In the genomic region with DNA sequence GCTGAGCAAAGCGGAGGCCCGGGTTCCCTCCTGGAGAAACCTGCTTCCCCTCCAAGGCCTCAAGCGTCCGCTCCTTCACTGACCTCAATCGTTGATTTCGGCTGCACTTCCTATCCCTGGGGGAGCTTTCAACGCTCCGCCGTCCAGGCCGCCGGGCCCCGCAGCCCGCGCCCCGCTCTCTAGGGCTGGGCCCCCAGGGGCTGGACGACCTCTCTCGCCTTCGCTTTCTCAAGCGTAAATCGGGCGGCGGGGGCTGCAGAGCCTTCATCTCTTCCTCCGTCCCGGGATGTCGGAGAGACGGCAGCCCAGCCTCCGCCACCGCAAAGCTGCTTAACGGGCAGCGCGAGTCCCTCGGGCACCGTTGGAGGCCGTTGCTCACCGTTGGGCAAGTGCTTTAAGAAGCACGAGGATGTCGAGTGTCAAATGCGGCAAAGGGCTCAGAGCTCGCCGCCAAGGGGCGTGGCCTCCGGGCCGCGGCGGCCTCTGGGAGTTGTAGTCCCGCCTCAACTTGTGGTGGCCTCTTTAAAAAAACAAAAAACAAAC, we compare ENCODE assay signal across 8 cellular contexts. TPM values are rescaled to one million over a fixed set of nuclear protein-coding genes. Genes with fewer than 3 reads are reported as not detected.
A peak's percentile ranks its signal among the peaks of the same experiment; 100 is the strongest.
DNase-seq lines count a peak whose midpoint lies in the region; ATAC-seq and TF ChIP-seq lines count a peak whose summit lies in the region.

No MANE protein-coding gene starts in this region.

- DNase-seq in EH (ENCODE audit: low read depth) (peak; percentile 63), coronary artery (ENCODE audit: low spot score) (peak; percentile 86)
- DNase-seq in activated CD4-positive, alpha-beta T cell treated with anti-CD3 and anti-CD28 coated beads for 4 hours: peak; percentile 71 to 76
- DNase-seq in stimulated activated CD4-positive, alpha-beta T cell treated with anti-CD3 and anti-CD28 coated beads, Interleukin-2, amount 100 ng/mL, for 24 hours: peak; percentile 79 to 81

- 18% methylated on average over 46 of the region's 46 CpGs for WGBS in liver

- peak overlapping the region; percentile 72 for H3K4me3 ChIP-seq in coronary artery
- peak overlapping the region; percentile 39 to 51 (median 47) for H3K4me3 ChIP-seq in liver (ENCODE audit: low read depth in 1 of 3, low read length in 3 of 3)

- peak overlapping the region in 1 of 2 donors; percentile 24 for H3K9ac ChIP-seq in liver (ENCODE audit: low read depth in 1 of 2, low read length in 2 of 2)

- H3K4me1 ChIP-seq in liver (ENCODE audit: control insufficient read depth in 4 of 4, insufficient read depth in 4 of 4, low read length in 3 of 4): peaks cover 0 to 11% (median 4%) of the 10 kb centered on the region in 4 donors

- no peaks in the 10 kb centered on the region for H3K9me3 ChIP-seq in liver (ENCODE audit: control insufficient read depth in 4 of 4, low read length in 3 of 4)

- no peaks in the 10 kb centered on the region for H3K27me3 ChIP-seq in liver (ENCODE audit: control insufficient read depth in 4 of 4, insufficient read depth in 4 of 4, low read length in 3 of 4)

- ATAC-seq in HG02981 (IDR thresholded peaks at IDR 0.05; ENCODE audit: unreplicated experiment) (peak; percentile 63), HG03442 (IDR thresholded peaks at IDR 0.05; ENCODE audit: unreplicated experiment) (no peak), GM21423 (IDR thresholded peaks at IDR 0.05; ENCODE audit: unreplicated experiment) (no peak)

- H3K36me3 ChIP-seq in liver (ENCODE audit: control insufficient read depth in 4 of 4, insufficient read depth in 3 of 4, low read depth in 1 of 4, low read length in 3 of 4): no peaks in the 10 kb centered on the region

- TF ChIP-seq RAD21 in liver (IDR thresholded peaks at IDR 0.05): peak in 1 of 2 donors; percentile 35

- H3K27ac ChIP-seq in coronary artery: no peak overlapping the region
- H3K27ac ChIP-seq in liver (ENCODE audit: low read depth in 1 of 2, low read length in 2 of 2): no peak overlapping the region

- TF ChIP-seq CTCF in coronary artery (IDR thresholded peaks at IDR 0.05) (no peak), liver (IDR thresholded peaks at IDR 0.05; ENCODE audit: low read depth, low read length, missing input control) (no peak)

TF ChIP-seq in liver, 16 proteins besides CTCF, POLR2A, EP300 and RAD21:
- TF ChIP-seq SP1 (IDR thresholded peaks at IDR 0.05): peak; percentile 34
- no peak for TF ChIP-seq HNF4A (conservative IDR thresholded peaks at IDR 0.05)
- TF ChIP-seq, protein P1, sequence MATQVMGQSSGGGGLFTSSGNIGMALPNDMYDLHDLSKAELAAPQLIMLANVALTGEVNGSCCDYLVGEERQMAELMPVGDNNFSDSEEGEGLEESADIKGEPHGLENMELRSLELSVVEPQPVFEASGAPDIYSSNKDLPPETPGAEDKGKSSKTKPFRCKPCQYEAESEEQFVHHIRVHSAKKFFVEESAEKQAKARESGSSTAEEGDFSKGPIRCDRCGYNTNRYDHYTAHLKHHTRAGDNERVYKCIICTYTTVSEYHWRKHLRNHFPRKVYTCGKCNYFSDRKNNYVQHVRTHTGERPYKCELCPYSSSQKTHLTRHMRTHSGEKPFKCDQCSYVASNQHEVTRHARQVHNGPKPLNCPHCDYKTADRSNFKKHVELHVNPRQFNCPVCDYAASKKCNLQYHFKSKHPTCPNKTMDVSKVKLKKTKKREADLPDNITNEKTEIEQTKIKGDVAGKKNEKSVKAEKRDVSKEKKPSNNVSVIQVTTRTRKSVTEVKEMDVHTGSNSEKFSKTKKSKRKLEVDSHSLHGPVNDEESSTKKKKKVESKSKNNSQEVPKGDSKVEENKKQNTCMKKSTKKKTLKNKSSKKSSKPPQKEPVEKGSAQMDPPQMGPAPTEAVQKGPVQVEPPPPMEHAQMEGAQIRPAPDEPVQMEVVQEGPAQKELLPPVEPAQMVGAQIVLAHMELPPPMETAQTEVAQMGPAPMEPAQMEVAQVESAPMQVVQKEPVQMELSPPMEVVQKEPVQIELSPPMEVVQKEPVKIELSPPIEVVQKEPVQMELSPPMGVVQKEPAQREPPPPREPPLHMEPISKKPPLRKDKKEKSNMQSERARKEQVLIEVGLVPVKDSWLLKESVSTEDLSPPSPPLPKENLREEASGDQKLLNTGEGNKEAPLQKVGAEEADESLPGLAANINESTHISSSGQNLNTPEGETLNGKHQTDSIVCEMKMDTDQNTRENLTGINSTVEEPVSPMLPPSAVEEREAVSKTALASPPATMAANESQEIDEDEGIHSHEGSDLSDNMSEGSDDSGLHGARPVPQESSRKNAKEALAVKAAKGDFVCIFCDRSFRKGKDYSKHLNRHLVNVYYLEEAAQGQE (IDR thresholded peaks at IDR 0.05): no peak
- TF ChIP-seq, protein P2, sequence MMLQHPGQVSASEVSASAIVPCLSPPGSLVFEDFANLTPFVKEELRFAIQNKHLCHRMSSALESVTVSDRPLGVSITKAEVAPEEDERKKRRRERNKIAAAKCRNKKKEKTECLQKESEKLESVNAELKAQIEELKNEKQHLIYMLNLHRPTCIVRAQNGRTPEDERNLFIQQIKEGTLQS (IDR thresholded peaks at IDR 0.05): no peak
- TF ChIP-seq, protein P3, sequence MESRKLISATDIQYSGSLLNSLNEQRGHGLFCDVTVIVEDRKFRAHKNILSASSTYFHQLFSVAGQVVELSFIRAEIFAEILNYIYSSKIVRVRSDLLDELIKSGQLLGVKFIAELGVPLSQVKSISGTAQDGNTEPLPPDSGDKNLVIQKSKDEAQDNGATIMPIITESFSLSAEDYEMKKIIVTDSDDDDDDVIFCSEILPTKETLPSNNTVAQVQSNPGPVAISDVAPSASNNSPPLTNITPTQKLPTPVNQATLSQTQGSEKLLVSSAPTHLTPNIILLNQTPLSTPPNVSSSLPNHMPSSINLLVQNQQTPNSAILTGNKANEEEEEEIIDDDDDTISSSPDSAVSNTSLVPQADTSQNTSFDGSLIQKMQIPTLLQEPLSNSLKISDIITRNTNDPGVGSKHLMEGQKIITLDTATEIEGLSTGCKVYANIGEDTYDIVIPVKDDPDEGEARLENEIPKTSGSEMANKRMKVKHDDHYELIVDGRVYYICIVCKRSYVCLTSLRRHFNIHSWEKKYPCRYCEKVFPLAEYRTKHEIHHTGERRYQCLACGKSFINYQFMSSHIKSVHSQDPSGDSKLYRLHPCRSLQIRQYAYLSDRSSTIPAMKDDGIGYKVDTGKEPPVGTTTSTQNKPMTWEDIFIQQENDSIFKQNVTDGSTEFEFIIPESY (IDR thresholded peaks at IDR 0.05): no peak
- peak in 1 of 2 donors; percentile 13 for TF ChIP-seq RXRA (IDR thresholded peaks at IDR 0.05)
- TF ChIP-seq EGR1 (IDR thresholded peaks at IDR 0.05; ENCODE audit: low read depth in 2 of 2): no peak

RNA-seq across cellular contexts. Expression of a gene that starts 8.5 kb away (rescaled TPM):
- total RNA-seq in liver: 10 to 100 TPM in 1 of 2 donors, 1 to 10 TPM in 1; 2.8 to 13.2 TPM
- 1 to 10 TPM; 1.7 to 2.5 TPM for polyA plus RNA-seq in liver

RNA-seq across cellular contexts. Expression of a gene that starts 27.8 kb away (rescaled TPM):
- 10 to 100 TPM; 19.2 to 21.1 TPM for total RNA-seq in liver
- 10 to 100 TPM; 15.0 to 20.7 TPM for polyA plus RNA-seq in liver

RNA-seq across cellular contexts. Expression of a gene that starts 57.1 kb away (rescaled TPM):
- total RNA-seq in liver: 10 to 100 TPM in 1 of 2 donors, 1 to 10 TPM in 1; 4.0 to 12.5 TPM
- polyA plus RNA-seq in liver: 1 to 10 TPM; 1.1 to 4.2 TPM
